In the genomic region with DNA sequence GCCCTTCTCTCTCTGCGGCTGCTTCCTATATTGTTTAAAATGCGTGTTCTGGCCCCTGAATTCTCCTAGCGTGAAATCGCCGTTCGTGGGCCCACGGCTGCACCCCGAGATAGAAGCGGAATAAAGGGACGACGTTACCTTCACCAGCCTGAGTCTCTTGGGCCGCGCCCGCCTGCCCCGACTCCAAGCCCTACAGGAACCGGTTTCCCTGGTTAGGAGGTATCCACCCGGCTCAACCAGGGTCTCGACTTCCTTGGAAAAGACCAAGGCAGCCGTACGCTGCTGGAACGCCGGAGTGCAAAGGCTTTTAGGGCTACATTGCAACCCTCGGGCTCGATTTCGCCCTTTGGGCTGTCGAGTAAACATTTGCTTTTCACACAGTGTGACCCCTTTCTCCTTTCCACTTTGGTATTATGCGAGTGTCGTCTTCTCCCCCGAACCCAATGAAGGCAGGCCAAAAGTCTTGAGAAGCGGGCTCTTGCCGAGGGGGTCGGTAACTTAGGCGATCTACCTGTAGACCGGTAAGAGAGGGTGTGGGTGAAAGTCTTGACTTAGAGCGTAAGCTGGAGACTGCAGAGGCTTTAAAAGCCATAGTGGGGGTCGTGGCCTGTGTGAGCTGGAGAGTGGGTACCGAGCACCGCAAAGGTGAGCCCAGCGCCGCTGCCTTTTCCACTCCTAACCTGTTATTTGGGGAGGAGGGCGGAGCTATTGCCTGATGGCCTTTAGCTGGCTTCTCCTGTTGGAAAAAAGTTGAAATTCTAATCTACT, we compare ENCODE assay signal across 1 cellular context.
A peak's percentile ranks its signal among the peaks of the same experiment; 100 is the strongest.
TF ChIP-seq lines count a peak whose summit lies in the region.

No MANE protein-coding gene starts in this region.

TF ChIP-seq in H1, 55 proteins besides CTCF, POLR2A, EP300 and RAD21:
- TF ChIP-seq TCF12 (IDR thresholded peaks at IDR 0.05; ENCODE audit: low read depth, low read length) (no peak), TAF7 (optimal IDR thresholded peaks at IDR 0.05; ENCODE audit: borderline replicate concordance, low read depth, low read length) (peak; percentile 85), EZH2 (IDR thresholded peaks at IDR 0.05; ENCODE audit: low read depth, low read length, severe bottlenecking) (no peak), CREB1 (IDR thresholded peaks at IDR 0.05) (no peak), SIN3A (conservative IDR thresholded peaks at IDR 0.05 in 1 of 2, IDR thresholded peaks at IDR 0.05 in 1 of 2; ENCODE audit: low read depth in 1 of 2, low read length in 2 of 2) (peak in 1 of 2 experiments; percentile 70; a peak in 2 of 4 replicates), TBP (IDR thresholded peaks at IDR 0.05; ENCODE audit: low read depth, low read length) (peak; percentile 18; the same call in 1 of the 2 replicates), POLR2AphosphoS5 (IDR thresholded peaks at IDR 0.05; ENCODE audit: low read depth, low read length) (peak; percentile 69; the same call in 1 of the 2 replicates), TAF1 (IDR thresholded peaks at IDR 0.05; ENCODE audit: low read depth, low read length) (0 out of 2 replicates have a peak, but pooled peaks have one; percentile 23), PHF8 (conservative IDR thresholded peaks at IDR 0.05; ENCODE audit: low read depth, low read length) (peak; percentile 29; the same call in 1 of the 2 replicates)
- TF ChIP-seq, protein P1, sequence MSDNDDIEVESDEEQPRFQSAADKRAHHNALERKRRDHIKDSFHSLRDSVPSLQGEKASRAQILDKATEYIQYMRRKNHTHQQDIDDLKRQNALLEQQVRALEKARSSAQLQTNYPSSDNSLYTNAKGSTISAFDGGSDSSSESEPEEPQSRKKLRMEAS (IDR thresholded peaks at IDR 0.05), result no peak
TF ChIP-seq in H1: peak in this region for 6.
